8 cellular contexts compared by ENCODE assay signal in the genomic region with DNA sequence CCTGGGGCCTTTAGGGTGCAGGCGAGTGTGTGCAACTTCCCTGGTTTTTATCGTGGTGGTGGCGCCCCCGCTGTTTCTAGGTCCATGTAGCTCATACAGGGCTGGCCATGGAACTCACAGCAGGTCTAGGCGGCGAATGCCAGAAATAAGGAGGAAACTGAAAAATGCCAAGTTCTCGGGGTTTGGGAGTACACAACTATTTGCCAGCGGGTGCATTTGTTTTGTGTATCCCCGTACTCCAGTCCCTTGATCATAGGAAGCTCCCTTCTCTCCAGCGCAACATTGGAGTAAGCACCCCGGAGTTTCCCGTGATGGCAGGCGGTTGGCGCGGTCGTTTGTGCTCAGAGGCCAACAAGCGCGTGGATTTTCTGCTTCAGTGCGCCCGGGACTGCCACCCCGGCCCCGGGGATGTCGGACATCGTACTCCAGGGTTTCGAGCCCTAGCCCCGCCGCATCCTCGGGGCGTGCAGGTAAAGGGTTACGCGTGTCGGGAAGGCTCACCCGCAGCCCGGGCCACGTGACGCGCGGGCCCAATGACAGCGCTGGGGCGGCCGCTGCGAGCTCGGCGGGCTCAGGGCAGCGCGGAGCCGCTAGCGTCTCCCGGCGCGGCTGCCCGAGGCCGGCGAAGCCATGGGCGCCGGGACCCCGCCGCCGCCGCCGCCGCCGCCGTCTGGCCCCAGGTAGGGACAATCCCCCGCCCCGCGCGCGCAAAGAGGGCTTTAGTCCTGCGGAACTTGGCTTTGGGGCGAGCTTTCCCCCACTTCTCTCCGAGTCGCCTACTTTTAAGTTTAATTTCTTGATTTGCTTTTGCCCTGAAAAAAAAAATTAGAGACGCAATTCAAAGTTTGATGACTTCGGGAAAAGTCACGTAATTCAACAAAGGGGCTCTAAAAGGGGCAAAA.
DNase-seq lines count a peak whose midpoint lies in the region; TF ChIP-seq lines count a peak whose summit lies in the region.

No MANE protein-coding gene starts in this region.

- H3K18ac ChIP-seq in H9 (ENCODE audit: insufficient read length, low read depth, low read length): peak overlapping the region; percentile 44

- H3K27me3 ChIP-seq in H9 (ENCODE audit: insufficient read depth, low read length) (peaks cover 2% of the 10 kb centered on the region; the same call in 1 of the 2 replicates), ectodermal cell (ENCODE audit: control insufficient read depth, insufficient read depth, low read length, poor library complexity, severe bottlenecking) (peaks cover 41% of the 10 kb centered on the region)

- H3T11ph ChIP-seq in H9 (ENCODE audit: low read length): no peak overlapping the region

- H3K36me3 Mint-ChIP-seq in H9 (ENCODE audit: insufficient read depth in 1 of 3, low read depth in 3 of 3): no peaks in the 10 kb centered on the region

- H4K20me1 ChIP-seq in H9 (ENCODE audit: control insufficient read depth, insufficient read depth, insufficient read length): no peaks in the 10 kb centered on the region

- H3K27me3 Mint-ChIP-seq in H9 (ENCODE audit: low read depth): peaks cover 71% of the 10 kb centered on the region

- H3K4me3 Mint-ChIP-seq in H9: peak overlapping the region; percentile 62 to 82

- no peaks in the 10 kb centered on the region for H3K36me3 ChIP-seq in ectodermal cell (ENCODE audit: control insufficient read depth, insufficient read depth, low read length)

- H3K4me1 ChIP-seq in H9 (ENCODE audit: insufficient read depth, low read length): no peaks in the 10 kb centered on the region; the same call in 1 of the 2 replicates
- peaks cover 5% of the 10 kb centered on the region for H3K4me1 ChIP-seq in ectodermal cell (ENCODE audit: control insufficient read depth, insufficient read depth, low read length)

- peak overlapping the region; percentile 80 for H2AFZ ChIP-seq in H9 (ENCODE audit: low read length)

- H4K91ac ChIP-seq in H9 (ENCODE audit: insufficient read length, low read depth, low read length): no peak overlapping the region

- H3K4me1 Mint-ChIP-seq in H9: peaks cover 10 to 15% of the 10 kb centered on the region in 2 experiments

- H3K23me2 ChIP-seq in H9 (ENCODE audit: insufficient read length, low read depth, low read length, poor library complexity, severe bottlenecking): peaks cover 13% of the 10 kb centered on the region

- peak overlapping the region; percentile 80 for H3K4me2 ChIP-seq in H9 (ENCODE audit: insufficient read depth, insufficient read length, low read length)

- H2BK20ac ChIP-seq in H9 (ENCODE audit: low read depth, low read length, poor library complexity, severe bottlenecking): no peak overlapping the region

- no peak overlapping the region for H2BK12ac ChIP-seq in H9 (ENCODE audit: insufficient read length, low read depth, low read length)

- H3K9me3 ChIP-seq in H9 (ENCODE audit: control insufficient read depth, low read depth, low read length) (no peaks in the 10 kb centered on the region), ectodermal cell (ENCODE audit: control insufficient read depth, low read length) (no peaks in the 10 kb centered on the region)

- no peak overlapping the region for H3K4ac ChIP-seq in H9 (ENCODE audit: low read depth, low read length)

- no peak overlapping the region for H2BK15ac ChIP-seq in H9 (ENCODE audit: low read depth, low read length)

- H2AK5ac ChIP-seq in H9 (ENCODE audit: insufficient read length, low read length): no peak overlapping the region

- no peak overlapping the region for H2BK120ac ChIP-seq in H9 (ENCODE audit: low read depth, low read length, poor library complexity, severe bottlenecking)

- in situ Hi-C loops in G401 (cut with HindIII; ENCODE audit: low sequenced_read_pairs): no loop called here

- H3K27ac Mint-ChIP-seq in H9: no peak overlapping the region

- DNase-seq in G401 (ENCODE audit: low spot score) (peak; percentile 65), H9 (peak; percentile 79), NCI-H1105 treated with DMSO at 0.1 percent for 48 hours (lab: John Stamatoyannopoulos, UW) (peak; percentile 37), lung microvascular endothelial cell (ENCODE audit: low read depth in 2 of 2) (peak; percentile 46 to 47), epidermal melanocyte (ENCODE audit: insufficient read length, low spot score) (no peak)
- peak; percentile 42 to 51 for DNase-seq in activated CD4-positive, alpha-beta T cell treated with anti-CD3 and anti-CD28 coated beads, Interleukin-2, amount 50 U/mL, for 48 hours
- DNase-seq in stimulated activated CD4-positive, alpha-beta T cell treated with anti-CD3 and anti-CD28 coated beads, TNF-alpha, amount 100 ng/mL, for 1 hour (ENCODE audit: low read depth in 3 of 3, low spot score in 1 of 3): peak in 2 of 3 donors; percentile 9 to 34

- H3K79me1 ChIP-seq in H9 (ENCODE audit: insufficient read depth, low read depth, low read length, poor library complexity, severe bottlenecking): no peaks in the 10 kb centered on the region

- H3K23ac ChIP-seq in H9 (ENCODE audit: insufficient read length, low read depth, low read length): no peak overlapping the region

- peak overlapping the region; percentile 24 for H3K4me3 ChIP-seq in ectodermal cell (ENCODE audit: insufficient read depth, low read depth, low read length)

- H3K56ac ChIP-seq in H9 (ENCODE audit: insufficient read length, low read depth, low read length): no peak overlapping the region

- no peaks in the 10 kb centered on the region for H3K79me2 ChIP-seq in H9 (ENCODE audit: insufficient read depth, low read length)

- H3K9me3 Mint-ChIP-seq in H9: no peaks in the 10 kb centered on the region

- no CpG with 5 or more reads among the region's 76 CpGs for WGBS in H9 (ENCODE audit: extremely low coverage, insufficient read length, low lambda C conversion rate)
- WGBS in ectodermal cell, 2 experiments: 1% methylated on average over 76 of the region's 76 CpGs

- no peak overlapping the region for H4K8ac ChIP-seq in H9 (replicated peaks; ENCODE audit: insufficient read length, low read depth, low read length)

- H3K9ac ChIP-seq in H9 (ENCODE audit: extremely low read depth, insufficient read length, low read length): no peak overlapping the region

- H4K5ac ChIP-seq in H9 (ENCODE audit: insufficient read length, low read depth, low read length): no peak overlapping the region

- H3K27ac ChIP-seq in H9 (ENCODE audit: insufficient read length, low read depth, low read length) (no peak overlapping the region), ectodermal cell (ENCODE audit: insufficient read depth, low read depth, low read length, poor library complexity, severe bottlenecking) (no peak overlapping the region)

- H2BK5ac ChIP-seq in H9 (ENCODE audit: insufficient read length, low read length): no peak overlapping the region

- H3K14ac ChIP-seq in H9 (ENCODE audit: insufficient read depth, low read length): peak overlapping the region; percentile 17; the same call in 1 of the 2 replicates

- TF ChIP-seq CTCF in H9 (conservative IDR thresholded peaks at IDR 0.05): no peak
